In the genomic region with DNA sequence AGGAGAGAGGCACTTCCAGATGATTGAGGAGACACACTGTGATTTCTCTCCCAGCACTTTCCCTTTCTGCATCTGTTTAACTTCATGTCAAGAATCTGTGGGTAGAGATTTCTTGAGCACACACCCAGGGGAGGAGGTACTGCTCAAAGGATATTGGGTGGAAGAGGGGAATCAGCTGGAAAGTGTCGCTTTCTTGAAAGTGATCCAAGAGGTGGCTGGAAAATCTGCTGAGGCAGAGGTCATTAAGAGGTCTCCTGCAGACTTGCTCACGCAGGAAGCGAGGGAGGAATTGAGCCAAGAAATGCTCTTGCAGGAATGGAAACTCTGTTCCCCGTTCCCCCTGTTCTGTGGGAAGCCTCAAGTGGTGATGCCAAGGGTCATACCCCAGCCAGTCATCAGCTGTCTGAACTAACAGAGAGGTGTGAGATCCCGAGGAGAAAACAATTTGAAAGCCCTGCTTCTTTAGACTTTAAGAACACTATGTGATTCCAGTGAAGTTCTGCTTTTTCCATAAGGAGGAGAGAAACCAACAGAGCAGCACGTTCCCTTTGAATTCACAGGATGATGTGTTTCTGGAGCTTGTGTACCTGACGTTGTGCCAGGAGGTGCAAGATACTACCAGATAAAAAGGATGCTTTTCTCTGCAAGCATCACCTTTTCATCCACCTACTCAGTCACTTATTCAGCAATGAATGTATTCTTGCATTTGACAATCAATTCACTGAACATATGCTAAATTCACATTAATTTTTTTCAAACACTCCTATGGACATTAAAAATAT, we compare ENCODE assay signal across 16 cellular contexts.
DNase-seq lines count a peak whose midpoint lies in the region; ATAC-seq and TF ChIP-seq lines count a peak whose summit lies in the region.
"Had no signal": no experiment of that assay in that cellular context is flagged by ENCODE, and none has a peak within 500 bp of the region (broad histone marks: within the 10 kb centered on the region; RNA-seq: fewer than 3 reads in every experiment).

No MANE protein-coding gene starts in this region.

- CTCF ChIA-PET in IMR-90 (lab: Yijun Ruan, JAX): no interaction called here

- no peak overlapping the region for H4K8ac ChIP-seq in IMR-90 (ENCODE audit: low read depth in 2 of 2, low read length in 2 of 2)

- no peak overlapping the region for H2BK5ac ChIP-seq in IMR-90 (ENCODE audit: low read depth, low read length, poor library complexity, severe bottlenecking)

- no peak overlapping the region for H3K27ac Mint-ChIP-seq in immature natural killer cell
- H3K27ac Mint-ChIP-seq: B cell; T-helper 2 cell treated with Interferon-gamma antibody and Interleukin-4, amounts not matched to agents 5 μg/mL and 100 μg/mL, for 36 hours had no signal

- no peaks in the 10 kb centered on the region for H3K9me3 Mint-ChIP-seq in immature natural killer cell
- H3K9me3 Mint-ChIP-seq: T-helper 2 cell treated with Interferon-gamma antibody and Interleukin-4, amounts not matched to agents 5 μg/mL and 100 μg/mL, for 36 hours had no signal

- dilution Hi-C loops in IMR-90 (cut with HindIII; ENCODE audit: low sequenced_read_pairs, unreplicated experiment): no loop called here

- H2AFZ ChIP-seq in IMR-90 (replicated peaks; ENCODE audit: low read length, poor library complexity): no peak overlapping the region
- H2AFZ ChIP-seq: PC-9 had no signal

- H3K4me3 Mint-ChIP-seq in immature natural killer cell: no peak overlapping the region
- H3K4me3 Mint-ChIP-seq: B cell; T-helper 2 cell treated with Interferon-gamma antibody and Interleukin-4, amounts not matched to agents 5 μg/mL and 100 μg/mL, for 36 hours had no signal

- H3K27me3 ChIP-seq in IMR-90 (ENCODE audit: control insufficient read depth, insufficient read depth, low read length): peaks cover 55% of the 10 kb centered on the region
- no peaks in the 10 kb centered on the region for H3K27me3 ChIP-seq in lung (ENCODE audit: control insufficient read depth, insufficient read depth)

- no peaks in the 10 kb centered on the region for H3K36me3 Mint-ChIP-seq in immature natural killer cell

- DNase-seq in AG10803 (ENCODE audit: low read depth) (peak; percentile 31), IMR-90 (peak; percentile 34), dermis blood vessel endothelial cell (peak; percentile 32), lung (ENCODE audit: low spot score) (no peak), HT-29 (ENCODE audit: low spot score) (no peak), immature natural killer cell (no peak)
- DNase-seq in stimulated activated CD4-positive, alpha-beta T cell treated with anti-CD3 and anti-CD28 coated beads, Interleukin-4, amount 100 ng/mL, for 24 hours: no peak
- DNase-seq: activated CD4-positive, alpha-beta T cell treated with anti-CD3 and anti-CD28 coated beads, Interleukin-2, amount 50 U/mL, for 4 hours; erythroblast; NCI-H446 treated with DMSO at 0.1 percent for 48 hours; PC-9; stimulated activated naive CD4-positive, alpha-beta T cell had no signal

- no TSS peak for BruUV-seq in IMR-90 (replicated peaks; lab: Mats Ljungman, UMichigan)

- ATAC-seq in IMR-90 (ENCODE audit: low read depth) (peak; percentile 40), lung (ENCODE audit: insufficient read depth, low FRiP score) (peak; percentile 27), HG03571 (IDR thresholded peaks at IDR 0.05; ENCODE audit: unreplicated experiment) (no peak)

- H3K14ac ChIP-seq in IMR-90 (replicated peaks; ENCODE audit: low read depth, low read length): no peak overlapping the region

- no peak overlapping the region for H3K18ac ChIP-seq in IMR-90 (ENCODE audit: low read depth, low read length)

- H3K23ac ChIP-seq in IMR-90 (ENCODE audit: low read depth, low read length): no peak overlapping the region

- H4K20me1 ChIP-seq in IMR-90 (ENCODE audit: insufficient read depth, low read length): no peaks in the 10 kb centered on the region

- no peak overlapping the region for H3K4me3 ChIP-seq in AG10803 (ENCODE audit: low read length)
- no peak overlapping the region for H3K4me3 ChIP-seq in IMR-90 (ENCODE audit: insufficient read depth, low read depth, low read length)
- H3K4me3 ChIP-seq in lung: no peak overlapping the region
- H3K4me3 ChIP-seq: HAP-1, PC-9 had no signal

- H3K36me3 ChIP-seq in IMR-90 (ENCODE audit: control insufficient read depth, insufficient read depth, low read length): no peaks in the 10 kb centered on the region
- H3K36me3 ChIP-seq in lung (ENCODE audit: control insufficient read depth in 2 of 2, insufficient read depth in 2 of 2, low read length in 2 of 2): no peaks in the 10 kb centered on the region
- H3K36me3 ChIP-seq: HAP-1 had no signal

- no peak overlapping the region for H2BK120ac ChIP-seq in IMR-90 (ENCODE audit: low read depth, low read length)

- H3K27ac ChIP-seq in IMR-90 (ENCODE audit: insufficient read depth, low read length) (no peak overlapping the region), lung (ENCODE audit: low read depth in 1 of 2, low read length in 1 of 2) (no peak overlapping the region)
- H3K27ac ChIP-seq: PC-9 had no signal

- no peak for TF ChIP-seq CTCF in AG10803 (conservative IDR thresholded peaks at IDR 0.05; ENCODE audit: low read length)
- TF ChIP-seq CTCF in IMR-90 (conservative IDR thresholded peaks at IDR 0.05; ENCODE audit: low read depth, low read length): no peak
- no peak for TF ChIP-seq CTCF in lung (IDR thresholded peaks at IDR 0.05; ENCODE audit: control extremely low read depth, extremely low read depth)

- no peak overlapping the region for H4K5ac ChIP-seq in IMR-90 (ENCODE audit: low read depth, low read length)

- H3K9me3 ChIP-seq in IMR-90 (ENCODE audit: control insufficient read depth, insufficient read depth, low read length) (no peaks in the 10 kb centered on the region), lung (ENCODE audit: control insufficient read depth in 2 of 2, insufficient read depth in 1 of 2, low read length in 1 of 2) (peaks cover 0 to 1% of the 10 kb centered on the region in 2 donors)
- H3K9me3 ChIP-seq: HAP-1 had no signal

- no peaks in the 10 kb centered on the region for H3K79me1 ChIP-seq in IMR-90 (ENCODE audit: low read depth in 1 of 2, low read length in 2 of 2)

- H2AK9ac ChIP-seq in IMR-90 (replicated peaks; ENCODE audit: low read depth, low read length, poor library complexity): no peak overlapping the region

- H3K4me1 ChIP-seq in IMR-90 (ENCODE audit: control insufficient read depth, insufficient read depth, low read length) (no peaks in the 10 kb centered on the region), lung (ENCODE audit: control insufficient read depth in 2 of 2, insufficient read depth in 2 of 2, low read length in 2 of 2) (peaks cover 0 to 3% of the 10 kb centered on the region in 2 donors)
- H3K4me1 ChIP-seq: HAP-1 had no signal

- no peak overlapping the region for H3K9ac ChIP-seq in IMR-90 (ENCODE audit: low read depth, low read length)

- no peaks in the 10 kb centered on the region for H3K4me1 Mint-ChIP-seq in immature natural killer cell
- H3K4me1 Mint-ChIP-seq: B cell had no signal

- no peak overlapping the region for H2BK15ac ChIP-seq in IMR-90 (ENCODE audit: low read depth, low read length)

- H3K9me1 ChIP-seq in IMR-90 (ENCODE audit: insufficient read depth, low read length): no peaks in the 10 kb centered on the region

- H4K91ac ChIP-seq in IMR-90 (ENCODE audit: insufficient read depth, low read depth, low read length): no peak overlapping the region

- in situ Hi-C loops in IMR-90 (cut with MboI; ENCODE audit: low sequenced_read_pairs): no loop called here

- H3K27me3 Mint-ChIP-seq in immature natural killer cell (ENCODE audit: low read depth in 3 of 3): peaks cover 0 to 8% (median 2%) of the 10 kb centered on the region in 3 donors

- no peak overlapping the region for H2BK20ac ChIP-seq in IMR-90 (ENCODE audit: low read depth, low read length)

- no peak overlapping the region for H3K4me2 ChIP-seq in IMR-90 (ENCODE audit: low read depth, low read length)
- H3K4me2 ChIP-seq: PC-9 had no signal

- WGBS in IMR-90 (ENCODE audit: extremely low coverage in 2 of 2, insufficient read length in 1 of 2), 2 experiments: 0% methylated on average over 2 of the region's 7 CpGs; no CpG with 5 or more reads in 1 of the 2 experiments
- WGBS in lung, 2 donors: 18 to 35% methylated on average over 7 of the region's 7 CpGs

- POLR2A ChIA-PET in IMR-90 (lab: Charles Lee; ENCODE audit: unreplicated experiment): no interaction called here

- TF ChIP-seq RAD21 in IMR-90 (IDR thresholded peaks at IDR 0.05; ENCODE audit: low read length): no peak

- intact Hi-C loops in IMR-90 (cut with micrococcal nuclease): no loop called here

- no peak for TF ChIP-seq POLR2A in IMR-90 (IDR thresholded peaks at IDR 0.05; ENCODE audit: low read depth, low read length)

- no peak overlapping the region for H2AK5ac ChIP-seq in IMR-90 (ENCODE audit: low read depth, low read length)

- H3K56ac ChIP-seq in IMR-90 (ENCODE audit: extremely low read depth, insufficient read depth, low read length): no peak overlapping the region

- no peak overlapping the region for H3K4ac ChIP-seq in IMR-90 (ENCODE audit: low read depth, low read length)

TF ChIP-seq in IMR-90, 13 proteins besides CTCF, POLR2A, EP300 and RAD21:
- TF ChIP-seq MAZ (IDR thresholded peaks at IDR 0.05; ENCODE audit: borderline replicate concordance, low read depth, low read length) (no peak), MAFK (IDR thresholded peaks at IDR 0.05; ENCODE audit: low read depth, low read length) (no peak), FOS (IDR thresholded peaks at IDR 0.05; ENCODE audit: low read depth, low read length) (no peak), RFX5 (IDR thresholded peaks at IDR 0.05; ENCODE audit: low read depth, low read length) (no peak), NFE2L2 (IDR thresholded peaks at IDR 0.05; ENCODE audit: low read depth, low read length) (no peak), CEBPB (IDR thresholded peaks at IDR 0.05; ENCODE audit: low read depth, low read length) (no peak), USF2 (IDR thresholded peaks at IDR 0.05; ENCODE audit: low read depth, low read length) (no peak)

Comparison
In these comparisons a context has a peak if more than half of its experiments do, and no peak if none do; other contexts are left out.
1. DNase-seq: peak in AG10803 (single experiment), IMR-90 (single experiment) and dermis blood vessel endothelial cell (single experiment); none in lung (single experiment), HT-29 (single experiment), stimulated activated CD4-positive, alpha-beta T cell treated with anti-CD3 and anti-CD28 coated beads, Interleukin-4, amount 100 ng/mL, for 24 hours (single experiment) and immature natural killer cell (0 of 3).